8 cellular contexts compared by ENCODE assay signal in genomic region chr18:8705280-8705940, GRCh38. TPM values are rescaled to one million over a fixed set of nuclear protein-coding genes. Genes with fewer than 3 reads are reported as not detected.
DNase-seq lines count a peak whose midpoint lies in the region; ATAC-seq, FAIRE-seq and TF ChIP-seq lines count a peak whose summit lies in the region.

Gene MTCL1 (plus strand): TSS chr18:8705556. CDS start chr18:8705661, 105 bp downstream.

- WGBS in A549 (ENCODE audit: missing lambda C conversion rate) = no CpG with 5 or more reads among the region's 113 CpGs

- H3K9me3 Mint-ChIP-seq in activated T-helper 17 cell treated with anti-CD3 and anti-CD28 coated beads, Interleukin-2, amount 50 U/mL, for 72 hours = no peaks in the 10 kb centered on the region

- H3K27me3 Mint-ChIP-seq in activated T-helper 17 cell treated with anti-CD3 and anti-CD28 coated beads, Interleukin-2, amount 50 U/mL, for 72 hours = peaks cover 38% of the 10 kb centered on the region

- POLR2A ChIA-PET in A549 (lab: Yijun Ruan, JAX) = interaction anchor here (0.6 to 1.2 kb wide), 2 partner anchors 19 to 24 kb away, joined by 3 to 4 read pairs; no protein-coding TSS in a partner anchor

- H3K9ac ChIP-seq in neural cell (ENCODE audit: low read length) = peak within 1 kb of the TSS; percentile 70

- no peak for TF ChIP-seq RAD21 in A549 (conservative IDR thresholded peaks at IDR 0.05 in 1 of 2, IDR thresholded peaks at IDR 0.05 in 1 of 2)
- TF ChIP-seq RAD21 in neural cell (conservative IDR thresholded peaks at IDR 0.05) = no peak

- peaks cover 5% of the 10 kb centered on the region for H3K36me3 Mint-ChIP-seq in activated T-helper 17 cell treated with anti-CD3 and anti-CD28 coated beads, Interleukin-2, amount 50 U/mL, for 72 hours (ENCODE audit: low read depth)

- peak within 1 kb of the TSS; percentile 80 for H2AFZ ChIP-seq in neural cell (ENCODE audit: low read depth, low read length)

- H3K4me3 Mint-ChIP-seq in activated T-helper 17 cell treated with anti-CD3 and anti-CD28 coated beads, Interleukin-2, amount 50 U/mL, for 72 hours = peak within 1 kb of the TSS; percentile 89

- peak within 1 kb of the TSS; percentile 94 for H3K4me3 ChIP-seq in A549
- H3K4me3 ChIP-seq in fibroblast of villous mesenchyme (ENCODE audit: low read depth, low read length) = peak within 1 kb of the TSS; percentile 78
- peak within 1 kb of the TSS; percentile 81 for H3K4me3 ChIP-seq in neural cell (ENCODE audit: low read length)

- H3K27me3 ChIP-seq in neural cell (ENCODE audit: insufficient read depth, low read depth, low read length) = no peaks in the 10 kb centered on the region

- no peak within 1 kb of the TSS for H3K27ac Mint-ChIP-seq in activated T-helper 17 cell treated with anti-CD3 and anti-CD28 coated beads, Interleukin-2, amount 50 U/mL, for 72 hours

- H3K79me2 ChIP-seq in neural cell (replicated peaks; ENCODE audit: insufficient read depth, low read length) = peaks cover 28% of the 10 kb centered on the region

- H4K20me1 ChIP-seq in neural cell (ENCODE audit: insufficient read depth) = peaks cover 7% of the 10 kb centered on the region

- FAIRE-seq in A549 (lab: Jason Lieb, UNC) = no peak
- FAIRE-seq in GM12891 (lab: Jason Lieb, UNC) = peak; percentile 16

- peaks cover 58% of the 10 kb centered on the region for H3K4me1 ChIP-seq in A549

- H3K4me2 ChIP-seq in A549 = peak within 1 kb of the TSS; percentile 95
- peak within 1 kb of the TSS; percentile 55 for H3K4me2 ChIP-seq in neural cell (ENCODE audit: low read length)

- TF ChIP-seq CTCF in A549 (IDR thresholded peaks at IDR 0.05) = no peak
- no peak for TF ChIP-seq CTCF in fibroblast of villous mesenchyme (IDR thresholded peaks at IDR 0.05; ENCODE audit: insufficient read depth, low read depth, low read length)
- no peak for TF ChIP-seq CTCF in neural cell (IDR thresholded peaks at IDR 0.05; ENCODE audit: poor library complexity, severe bottlenecking)

- TF ChIP-seq EP300 in A549 (IDR thresholded peaks at IDR 0.05) (no peak), neural cell (conservative IDR thresholded peaks at IDR 0.05; ENCODE audit: poor library complexity, severe bottlenecking) (no peak)

- CTCF ChIA-PET in A549 (lab: Yijun Ruan, JAX) = no interaction called here

- peak; percentile 3 to 49; a peak in 4 of 6 replicates for ATAC-seq in A549
- ATAC-seq in HG02678 (IDR thresholded peaks at IDR 0.05; ENCODE audit: unreplicated experiment) = peak; percentile 38
- ATAC-seq in activated T-helper 17 cell treated with anti-CD3 and anti-CD28 coated beads, Interleukin-2, amount 50 U/mL, for 72 hours (replicated peaks) = peak; percentile 45

- no peaks in the 10 kb centered on the region for H3F3A ChIP-seq in neural cell (ENCODE audit: insufficient read depth, low read length, poor library complexity, severe bottlenecking)

- H3K36me3 ChIP-seq in neural cell (ENCODE audit: insufficient read depth, low read length) = no peaks in the 10 kb centered on the region

- peaks cover 13% of the 10 kb centered on the region for H3K4me1 Mint-ChIP-seq in activated T-helper 17 cell treated with anti-CD3 and anti-CD28 coated beads, Interleukin-2, amount 50 U/mL, for 72 hours

- H3K9me3 ChIP-seq in A549 (no peaks in the 10 kb centered on the region), neural cell (ENCODE audit: low read length) (no peaks in the 10 kb centered on the region)

- DNase-seq in A549 (ENCODE audit: low read depth in 1 of 2, low spot score in 1 of 2) (peak; percentile 58 to 73), GM12891 (ENCODE audit: insufficient read length, low spot score) (peak; percentile 65), NCI-H146 treated with DMSO at 0.1 percent for 48 hours (lab: John Stamatoyannopoulos, UW; ENCODE audit: unreplicated experiment) (peak; percentile 74), fibroblast of villous mesenchyme (ENCODE audit: low read depth) (peak; percentile 46), NCI-H2107 treated with DMSO at 0.1 percent for 48 hours (lab: John Stamatoyannopoulos, UW; ENCODE audit: unreplicated experiment) (no peak)

- H3K9me2 ChIP-seq in neural cell (ENCODE audit: insufficient read depth, low read length) = no peaks in the 10 kb centered on the region

- peak within 1 kb of the TSS; percentile 91 to 100 for H3K27ac ChIP-seq in A549
- H3K27ac ChIP-seq in neural cell (ENCODE audit: low read length) = peak within 1 kb of the TSS; percentile 51

- TF ChIP-seq POLR2A in A549 (IDR thresholded peaks at IDR 0.05; ENCODE audit: low read length) = peak; percentile 21
- TF ChIP-seq POLR2A in GM12891 (IDR thresholded peaks at IDR 0.05; ENCODE audit: low read depth, low read length) = no peak

TF ChIP-seq in A549, 52 proteins besides CTCF, POLR2A, EP300 and RAD21 (continues in another document):
- TF ChIP-seq MYC (IDR thresholded peaks at IDR 0.05; ENCODE audit: borderline replicate concordance, low read length) = no peak
- TF ChIP-seq NR3C1 (IDR thresholded peaks at IDR 0.05) = no peak
- TF ChIP-seq MAX (IDR thresholded peaks at IDR 0.05) = no peak
- peak in 1 of 2 experiments; percentile 46; a peak in 1 of 5 replicates for TF ChIP-seq JUN (IDR thresholded peaks at IDR 0.05)
- no peak for TF ChIP-seq CBX8 (IDR thresholded peaks at IDR 0.05)
- no peak for TF ChIP-seq FOSL2 (IDR thresholded peaks at IDR 0.05)
- no peak for TF ChIP-seq FOSL2 (CRISPR knock-in tag; IDR thresholded peaks at IDR 0.05)
- no peak for TF ChIP-seq HOXA7 (CRISPR knock-in tag; IDR thresholded peaks at IDR 0.05)

TF ChIP-seq in GM12891, 5 proteins besides CTCF, POLR2A, EP300 and RAD21:
- TF ChIP-seq POLR2AphosphoS5 (IDR thresholded peaks at IDR 0.05; ENCODE audit: low read depth, low read length) (no peak), TAF1 (IDR thresholded peaks at IDR 0.05; ENCODE audit: low read depth, low read length) (no peak), POU2F2 (IDR thresholded peaks at IDR 0.05; ENCODE audit: low read depth, low read length) (no peak), PAX5 (IDR thresholded peaks at IDR 0.05; ENCODE audit: insufficient read depth, low read length, severe bottlenecking) (no peak), SPI1 (IDR thresholded peaks at IDR 0.05; ENCODE audit: low read depth, low read length) (no peak)

TF ChIP-seq in neural cell, 6 proteins besides CTCF, POLR2A, EP300 and RAD21:
- TF ChIP-seq REST (IDR thresholded peaks at IDR 0.05; ENCODE audit: borderline replicate concordance) (no peak), POLR2AphosphoS5 (IDR thresholded peaks at IDR 0.05) (peak; percentile 52)

RNA-seq across cellular contexts. Expression of gene MTCL1, which starts in this region (rescaled TPM):
- polyA plus RNA-seq in A549 (2011; rRNA removed) = 43.6 and 44.4 TPM in 2 replicates
- 37.2 and 44.0 TPM in 2 replicates for polyA plus RNA-seq in A549 (2012; cell fraction: cytosol; rRNA removed)
- polyA plus RNA-seq in A549 (2012; cell fraction: nucleus; rRNA removed) = 153 and 157 TPM in 2 replicates
- polyA plus RNA-seq in A549 (2017; fragmentation: RNase III; extraction: RNeasy Plus Mini Kit Qiagen cat#74134 plus additional on column Dnase treatment) = 48.6 to 56.0 TPM (median 49.6 TPM) in 3 replicates
- 66.2 and 67.8 TPM in 2 replicates for polyA minus RNA-seq in A549 (2011; rRNA and poly(A)+ RNA removed)
- polyA plus RNA-seq in GM12891 (2012; ENCODE audit: low read depth, missing spikeins) = 0.21 TPM
- under 1 TPM; 0.64 to 0.95 TPM for total RNA-seq in activated T-helper 17 cell treated with anti-CD3 and anti-CD28 coated beads, Interleukin-2, amount 50 U/mL, for 72 hours
- total RNA-seq in fibroblast of villous mesenchyme = 59.6 and 80.5 TPM in 2 replicates
- 20.8 and 23.1 TPM in 2 replicates for polyA plus RNA-seq in neural cell
- polyA minus RNA-seq in neural cell = 44.6 and 51.3 TPM in 2 replicates

Comparison
In these comparisons a context has a peak if more than half of its experiments do, and no peak if none do; other contexts are left out.
1. RNA of gene MTCL1 (total RNA-seq): 59.6 to 80.5 TPM in fibroblast of villous mesenchyme; 0.64 to 0.95 TPM in activated T-helper 17 cell treated with anti-CD3 and anti-CD28 coated beads, Interleukin-2, amount 50 U/mL, for 72 hours; every median in the first group is over 10 times any median in the second.
2. Peak in ATAC-seq in activated T-helper 17 cell treated with anti-CD3 and anti-CD28 coated beads, Interleukin-2, amount 50 U/mL, for 72 hours; RNA of the gene not detected or under 1 TPM.
3. Peak in every context shown above with its lines, with median percentiles within 50 percentile points of each other: ATAC-seq and H3K4me3 ChIP-seq.